ENCODE assay signal across 10 cellular contexts in the genomic region with DNA sequence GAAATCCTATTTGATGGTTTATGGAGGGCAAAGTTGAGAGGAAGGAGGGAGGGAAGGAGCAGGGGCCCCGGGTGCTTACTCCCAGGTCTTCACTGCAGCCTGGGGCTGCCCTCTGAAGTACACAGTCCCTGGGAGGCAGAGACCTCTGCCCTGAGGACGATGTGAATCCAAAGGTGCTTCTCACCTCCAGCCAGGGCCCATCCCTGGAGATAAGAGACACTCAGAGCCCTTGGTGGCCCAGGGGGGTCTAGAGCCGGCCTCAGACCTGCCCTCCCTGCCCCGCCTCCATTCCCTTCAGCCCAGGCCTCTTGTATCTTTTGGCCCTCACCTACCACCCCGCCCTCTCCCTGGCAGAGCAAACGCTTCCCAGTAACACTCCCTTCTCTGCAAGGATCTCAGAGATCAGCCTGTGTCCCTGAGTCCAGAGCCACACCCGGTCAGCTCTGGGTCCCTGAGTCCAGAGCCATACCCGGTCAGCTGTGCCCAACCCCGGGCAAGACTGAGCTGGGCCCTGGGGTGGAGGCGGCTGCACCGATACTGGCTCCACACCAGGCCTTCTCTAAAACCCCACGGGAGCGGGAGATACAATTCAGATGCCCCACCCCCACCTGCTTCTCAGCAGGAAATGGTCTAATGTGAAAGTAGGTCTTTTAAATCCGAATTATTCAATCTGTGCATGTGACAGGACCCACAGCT. TPM values are rescaled to one million over a fixed set of nuclear protein-coding genes. Genes with fewer than 3 reads are reported as not detected.
DNase-seq lines count a peak whose midpoint lies in the region; ATAC-seq and TF ChIP-seq lines count a peak whose summit lies in the region.
"Had no signal": no experiment of that assay in that cellular context is flagged by ENCODE, and none has a peak within 500 bp of the region (broad histone marks: within the 10 kb centered on the region; RNA-seq: fewer than 3 reads in every experiment).

No MANE protein-coding gene starts in this region.

- no peak overlapping the region for H3K4me3 Mint-ChIP-seq in activated CD8-positive, alpha-beta memory T cell treated with anti-CD3 and anti-CD28 coated beads, Interleukin-2, amount 10 ng/mL, durations not matched to agents 7 days and 5 days

- H3K27ac Mint-ChIP-seq in activated CD8-positive, alpha-beta memory T cell treated with anti-CD3 and anti-CD28 coated beads, Interleukin-2, amount 10 ng/mL, durations not matched to agents 7 days and 5 days, result no peak overlapping the region
- H3K27ac Mint-ChIP-seq: activated T-helper 2 cell treated with anti-CD3 and anti-CD28 coated beads, Interferon-gamma antibody, Interleukin-2, Interleukin-4, amounts not matched to agents 10 μg/mL and 5 μg/mL and 100 μg/mL, durations not matched to agents 14 hours and 24 hours and 36 hours had no signal

- ATAC-seq in sciatic nerve, result peak; percentile 18
- no peak for ATAC-seq in GM18502 (IDR thresholded peaks at IDR 0.05; ENCODE audit: poor library complexity, unreplicated experiment)
- no peak for ATAC-seq in HG02642 (IDR thresholded peaks at IDR 0.05; ENCODE audit: poor library complexity, unreplicated experiment)
- no peak for ATAC-seq in activated CD8-positive, alpha-beta memory T cell treated with anti-CD3 and anti-CD28 coated beads, Interleukin-2, amount 10 ng/mL, durations not matched to agents 7 days and 5 days

- H3K4me3 ChIP-seq in epithelial cell of proximal tubule (ENCODE audit: low read depth, low read length), result peak overlapping the region; percentile 14

- H3K9me3 Mint-ChIP-seq in activated CD8-positive, alpha-beta memory T cell treated with anti-CD3 and anti-CD28 coated beads, Interleukin-2, amount 10 ng/mL, durations not matched to agents 7 days and 5 days (ENCODE audit: low read depth), result no peaks in the 10 kb centered on the region
- H3K9me3 Mint-ChIP-seq: activated T-helper 2 cell treated with anti-CD3 and anti-CD28 coated beads, Interferon-gamma antibody, Interleukin-2, Interleukin-4, amounts not matched to agents 10 μg/mL and 5 μg/mL and 100 μg/mL, durations not matched to agents 14 hours and 24 hours and 36 hours had no signal

- H3K4me1 Mint-ChIP-seq in activated CD8-positive, alpha-beta memory T cell treated with anti-CD3 and anti-CD28 coated beads, Interleukin-2, amount 10 ng/mL, durations not matched to agents 7 days and 5 days, result peaks cover 35% of the 10 kb centered on the region

- CTCF ChIA-PET in activated CD8-positive, alpha-beta memory T cell treated with anti-CD3 and anti-CD28 coated beads, Interleukin-2, amount 10 ng/mL, durations not matched to agents 7 days and 5 days (lab: Charles Lee), result interaction anchor here (10.3 kb wide), 1 partner anchor 12 kb away, joined by 96 read pairs; no protein-coding TSS in a partner anchor

- intact Hi-C loops in sciatic nerve (cut with DNase I), result no loop called here

- H3K27me3 Mint-ChIP-seq in activated CD8-positive, alpha-beta memory T cell treated with anti-CD3 and anti-CD28 coated beads, Interleukin-2, amount 10 ng/mL, durations not matched to agents 7 days and 5 days, result peaks cover 8% of the 10 kb centered on the region

- no peaks in the 10 kb centered on the region for H3K36me3 Mint-ChIP-seq in activated CD8-positive, alpha-beta memory T cell treated with anti-CD3 and anti-CD28 coated beads, Interleukin-2, amount 10 ng/mL, durations not matched to agents 7 days and 5 days

- DNase-seq in DMS153 (lab: John Stamatoyannopoulos, UW) (peak; percentile 71), NCI-H345 treated with DMSO at 0.1 percent for 48 hours (lab: John Stamatoyannopoulos, UW; ENCODE audit: unreplicated experiment) (peak; percentile 30), epithelial cell of proximal tubule (ENCODE audit: low read depth) (no peak), sciatic nerve (ENCODE audit: low spot score) (no peak), ecto neural progenitor cell (ENCODE audit: low spot score) (no peak)
- no peak for DNase-seq in activated CD8-positive, alpha-beta memory T cell treated with anti-CD3 and anti-CD28 coated beads, Interleukin-2, amount 10 ng/mL, durations not matched to agents 7 days and 5 days

- no peak for TF ChIP-seq CTCF in epithelial cell of proximal tubule (conservative IDR thresholded peaks at IDR 0.05; ENCODE audit: low read depth, low read length)

RNA-seq across cellular contexts. Expression of a gene that starts 3.6 kb away (rescaled TPM):
- total RNA-seq in epithelial cell of proximal tubule (179 and 200 TPM in 2 replicates), sciatic nerve (280 TPM)
- 100 to 1,000 TPM; 426 to 473 TPM for total RNA-seq in activated CD8-positive, alpha-beta memory T cell treated with anti-CD3 and anti-CD28 coated beads, Interleukin-2, amount 10 ng/mL, durations not matched to agents 7 days and 5 days

RNA-seq across cellular contexts. Expression of a gene that starts 20.6 kb away (rescaled TPM):
- total RNA-seq in epithelial cell of proximal tubule (not detected in 2 replicates), sciatic nerve (0.49 TPM)
- total RNA-seq in activated CD8-positive, alpha-beta memory T cell treated with anti-CD3 and anti-CD28 coated beads, Interleukin-2, amount 10 ng/mL, durations not matched to agents 7 days and 5 days, result under 1 TPM in 1 of 2 experiments, not detected in 1; 0.45 TPM
- total RNA-seq: lung microvascular endothelial cell had no signal

RNA-seq across cellular contexts. Expression of a gene that starts 24.6 kb away (rescaled TPM):
- 0.75 and 5.6 TPM in 2 replicates for total RNA-seq in epithelial cell of proximal tubule
- total RNA-seq in sciatic nerve, result 0.80 TPM
- not detected for total RNA-seq in activated CD8-positive, alpha-beta memory T cell treated with anti-CD3 and anti-CD28 coated beads, Interleukin-2, amount 10 ng/mL, durations not matched to agents 7 days and 5 days

Comparison
In these comparisons a context has a peak if more than half of its experiments do, and no peak if none do; other contexts are left out.
1. DNase-seq: peak in DMS153 (single experiment) and NCI-H345 treated with DMSO at 0.1 percent for 48 hours (single experiment); none in epithelial cell of proximal tubule (single experiment), sciatic nerve (single experiment), ecto neural progenitor cell (single experiment) and activated CD8-positive, alpha-beta memory T cell treated with anti-CD3 and anti-CD28 coated beads, Interleukin-2, amount 10 ng/mL, durations not matched to agents 7 days and 5 days (single experiment).